ENCODE assay signal across 11 cellular contexts in genomic region chr1:186187601-186188000, GRCh38.
DNase-seq lines count a peak whose midpoint lies in the region; ATAC-seq and TF ChIP-seq lines count a peak whose summit lies in the region.
"Had no signal": no experiment of that assay in that cellular context is flagged by ENCODE, and none has a peak within 500 bp of the region (broad histone marks: within the 10 kb centered on the region; RNA-seq: fewer than 3 reads in every experiment).

No MANE protein-coding gene starts in this region.

- no peak for DNase-seq in chondrocyte (ENCODE audit: low spot score)
- DNase-seq in NCI-H524 treated with DMSO at 0.1 percent for 48 hours (lab: John Stamatoyannopoulos, UW) = no peak
- no peak for DNase-seq in Karpas-422
- no peak for DNase-seq in heart left ventricle
- DNase-seq: NCI-H187 treated with DMSO at 0.1 percent for 48 hours; stimulated activated CD4-positive, alpha-beta T cell treated with anti-CD3 and anti-CD28 coated beads, Interleukin-15, amount 100 ng/mL, for 24 hours had no signal

- TF ChIP-seq CTCF in chondrocyte (IDR thresholded peaks at IDR 0.05) (no peak), heart left ventricle (IDR thresholded peaks at IDR 0.05) (no peak)

- H3K36me3 ChIP-seq in Karpas-422 (ENCODE audit: insufficient read depth, low read length) = no peaks in the 10 kb centered on the region
- peaks cover 0 to 38% (median 5%) of the 10 kb centered on the region in 9 donors for H3K36me3 ChIP-seq in heart left ventricle

- 89 to 95% (median 95%) methylated on average over 5 of the region's 5 CpGs for WGBS in heart left ventricle, 4 donors

- H3K27me3 ChIP-seq in Karpas-422 (ENCODE audit: low read length) (no peaks in the 10 kb centered on the region), heart left ventricle (no peaks in the 10 kb centered on the region)

- no peak overlapping the region for H3K27ac ChIP-seq in Karpas-422 (ENCODE audit: low read length)
- H3K27ac ChIP-seq in heart left ventricle = no peak overlapping the region

- H4K20me1 ChIP-seq in Karpas-422 (ENCODE audit: insufficient read depth, low read depth, low read length) = no peaks in the 10 kb centered on the region

- H3K4me1 Mint-ChIP-seq in chondrocyte (ENCODE audit: low read depth) = peaks cover 66% of the 10 kb centered on the region

- peak overlapping the region; percentile 84 for H3K27ac Mint-ChIP-seq in chondrocyte (ENCODE audit: unreplicated experiment)

- ATAC-seq in GM18505 (IDR thresholded peaks at IDR 0.05; ENCODE audit: unreplicated experiment) = peak; percentile 52
- peak; percentile 65 for ATAC-seq in GM21717 (IDR thresholded peaks at IDR 0.05; ENCODE audit: unreplicated experiment)
- peak; percentile 62 for ATAC-seq in HG03457 (IDR thresholded peaks at IDR 0.05; ENCODE audit: unreplicated experiment)
- no peak for ATAC-seq in heart left ventricle
- ATAC-seq in GM18873 (IDR thresholded peaks at IDR 0.05; ENCODE audit: low FRiP score, unreplicated experiment) = no peak
- ATAC-seq: WTC11 had no signal

- no peak overlapping the region for H3K9ac ChIP-seq in Karpas-422 (ENCODE audit: low read length)

- intact Hi-C loops in heart left ventricle (cut with DNase I) = no loop called here

- TF ChIP-seq POLR2A in GM18505 (IDR thresholded peaks at IDR 0.05; ENCODE audit: borderline replicate concordance, extremely low read depth, insufficient read depth, insufficient read length) = no peak
- TF ChIP-seq POLR2A in heart left ventricle (IDR thresholded peaks at IDR 0.05) = no peak

- H3K4me3 ChIP-seq in Karpas-422 (ENCODE audit: low read length) (no peak overlapping the region), heart left ventricle (no peak overlapping the region)

- H3K4me3 Mint-ChIP-seq in chondrocyte (ENCODE audit: unreplicated experiment) = no peak overlapping the region
- H3K4me3 Mint-ChIP-seq: WTC11 had no signal

- H3K9me3 ChIP-seq in Karpas-422 (ENCODE audit: low read length) (no peaks in the 10 kb centered on the region), heart left ventricle (no peaks in the 10 kb centered on the region)

- no peaks in the 10 kb centered on the region for H3K36me3 Mint-ChIP-seq in chondrocyte (ENCODE audit: low read depth)
- H3K36me3 Mint-ChIP-seq: WTC11 had no signal

- no peaks in the 10 kb centered on the region for H3K27me3 Mint-ChIP-seq in chondrocyte (ENCODE audit: low read depth)

- H3K79me2 ChIP-seq in Karpas-422 (ENCODE audit: low read length) = no peaks in the 10 kb centered on the region

- H3K9me3 Mint-ChIP-seq in chondrocyte (ENCODE audit: low read depth) = no peaks in the 10 kb centered on the region
- H3K9me3 Mint-ChIP-seq: WTC11 had no signal

- H2AFZ ChIP-seq in Karpas-422 (ENCODE audit: low read length) = no peak overlapping the region

- H3K4me2 ChIP-seq in Karpas-422 (ENCODE audit: low read depth, low read length, poor library complexity, severe bottlenecking) = no peak overlapping the region

- H3K4me1 ChIP-seq in Karpas-422 (ENCODE audit: low read length) = no peaks in the 10 kb centered on the region
- H3K4me1 ChIP-seq in heart left ventricle = peaks cover 0 to 11% (median 0%) of the 10 kb centered on the region in 12 donors

- H3K9me2 ChIP-seq in Karpas-422 (replicated peaks; ENCODE audit: insufficient read depth, low read length) = no peaks in the 10 kb centered on the region

Comparison
In these comparisons a context has a peak if more than half of its experiments do, and no peak if none do; other contexts are left out.
1. ATAC-seq: peak in GM18505 (single experiment), GM21717 (single experiment) and HG03457 (single experiment); none in heart left ventricle (0 of 4) and GM18873 (single experiment).